10 cellular contexts compared by ENCODE assay signal in genomic region chr3:50609743-50610085, GRCh38. TPM values are rescaled to one million over a fixed set of nuclear protein-coding genes. Genes with fewer than 3 reads are reported as not detected.
DNase-seq lines count a peak whose midpoint lies in the region; ATAC-seq and TF ChIP-seq lines count a peak whose summit lies in the region.
"Had no signal": no experiment of that assay in that cellular context is flagged by ENCODE, and none has a peak within 500 bp of the region (broad histone marks: within the 10 kb centered on the region; RNA-seq: fewer than 3 reads in every experiment).

No MANE protein-coding gene starts in this region.

- POLR2A ChIA-PET in CD8-positive, alpha-beta memory T cell (lab: Charles Lee) = interaction anchor here (0.9 to 6.7 kb wide), 5 partner anchors 10 to 41 kb away, joined by 3 to 56 read pairs (median 29); partner anchors contain the start of genes C3orf18 and HEMK1
- POLR2A ChIA-PET in RWPE1 (lab: Yijun Ruan, JAX; ENCODE audit: low non-redundant PET) = no interaction called here

- no peak for ATAC-seq in activated CD4-positive, CD25-positive, alpha-beta regulatory T cell treated with anti-CD3 and anti-CD28 coated beads, Interleukin-2, amount 50 U/mL, for 24 hours

- intact Hi-C loops in esophagus squamous epithelium (cut with DNase I) = no loop called here

- no peaks in the 10 kb centered on the region for H3K9me3 ChIP-seq in CD8-positive, alpha-beta memory T cell (ENCODE audit: low read length)
- H3K9me3 ChIP-seq in esophagus squamous epithelium (no peaks in the 10 kb centered on the region), skeletal muscle tissue (ENCODE audit: control insufficient read depth in 3 of 3, low read length in 3 of 3) (no peaks in the 10 kb centered on the region)

- peak overlapping the region; percentile 91 to 99 (median 95) for H3K27ac Mint-ChIP-seq in CD8-positive, alpha-beta memory T cell

- H3K4me3 Mint-ChIP-seq in CD8-positive, alpha-beta memory T cell = peak overlapping the region; percentile 82 to 97 (median 97)

- no peak for TF ChIP-seq CTCF in RWPE1 (conservative IDR thresholded peaks at IDR 0.05; ENCODE audit: low read depth)
- no peak for TF ChIP-seq CTCF in esophagus squamous epithelium (IDR thresholded peaks at IDR 0.05)

- H3K4me3 ChIP-seq in CD8-positive, alpha-beta memory T cell (ENCODE audit: low read length) = peak overlapping the region; percentile 98
- peak overlapping the region in 3 of 4 donors; percentile 67 to 85 (median 84) for H3K4me3 ChIP-seq in esophagus squamous epithelium
- peak overlapping the region; percentile 76 to 89 (median 84) for H3K4me3 ChIP-seq in skeletal muscle tissue (ENCODE audit: low read length in 3 of 3)

- peaks cover 79 to 90% (median 82%) of the 10 kb centered on the region in 3 donors for H3K4me1 Mint-ChIP-seq in CD8-positive, alpha-beta memory T cell

- peak overlapping the region; percentile 84 for H3K27ac ChIP-seq in CD8-positive, alpha-beta memory T cell (ENCODE audit: low read depth, low read length)
- H3K27ac ChIP-seq in RWPE1 (peak overlapping the region; percentile 84), esophagus squamous epithelium (peak overlapping the region in 3 of 4 donors; percentile 11 to 93 (median 91)), skeletal muscle tissue (ENCODE audit: low read depth, low read length) (no peak overlapping the region)

- 75 to 91% methylated on average over 3 of the region's 3 CpGs for WGBS in esophagus squamous epithelium, 2 donors

- H3K9me3 Mint-ChIP-seq in CD8-positive, alpha-beta memory T cell = no peaks in the 10 kb centered on the region

- H3K9ac ChIP-seq in skeletal muscle tissue (ENCODE audit: low read depth in 1 of 3, low read length in 3 of 3) = peak overlapping the region; percentile 65 to 86 (median 78)

- peaks cover 51% of the 10 kb centered on the region for H3K36me3 ChIP-seq in CD8-positive, alpha-beta memory T cell (ENCODE audit: insufficient read depth, low read length)
- peaks cover 0 to 23% (median 3%) of the 10 kb centered on the region in 3 donors for H3K36me3 ChIP-seq in esophagus squamous epithelium
- H3K36me3 ChIP-seq in skeletal muscle tissue (ENCODE audit: control insufficient read depth in 3 of 3, insufficient read depth in 3 of 3, low read length in 3 of 3) = peaks cover 23 to 27% (median 24%) of the 10 kb centered on the region in 3 donors

- no peaks in the 10 kb centered on the region for H3K27me3 Mint-ChIP-seq in CD8-positive, alpha-beta memory T cell

- DNase-seq in CD8-positive, alpha-beta memory T cell = no peak
- DNase-seq in RWPE1 (ENCODE audit: low spot score) (no peak), esophagus squamous epithelium (lab: John Stamatoyannopoulos, UW) (no peak), DMS79 treated with DMSO at 0.1 percent for 48 hours (lab: John Stamatoyannopoulos, UW) (no peak), HCEC 1CT (no peak)
- DNase-seq: cortex of kidney, DMS153, glutamatergic neuron had no signal

- peaks cover 20 to 44% (median 28%) of the 10 kb centered on the region in 3 donors for H3K36me3 Mint-ChIP-seq in CD8-positive, alpha-beta memory T cell

- TF ChIP-seq POLR2A in esophagus squamous epithelium (IDR thresholded peaks at IDR 0.05) = no peak

- CTCF ChIA-PET in CD8-positive, alpha-beta memory T cell (lab: Charles Lee) = interaction anchor here (1.4 to 21.6 kb wide), 5 partner anchors 9 to 43 kb away, joined by 3 to 724 read pairs (median 15); partner anchors contain the start of genes C3orf18 and HEMK1
- CTCF ChIA-PET in RWPE1 (lab: Yijun Ruan, JAX) = no interaction called here

- no peaks in the 10 kb centered on the region for H3K27me3 ChIP-seq in CD8-positive, alpha-beta memory T cell (ENCODE audit: insufficient read depth, low read length, poor library complexity, severe bottlenecking)
- H3K27me3 ChIP-seq in esophagus squamous epithelium (no peaks in the 10 kb centered on the region), skeletal muscle tissue (ENCODE audit: control insufficient read depth in 3 of 3, insufficient read depth in 3 of 3, low read length in 3 of 3) (no peaks in the 10 kb centered on the region)

- H3K4me1 ChIP-seq in CD8-positive, alpha-beta memory T cell (ENCODE audit: insufficient read depth, low read length) = peaks cover 64% of the 10 kb centered on the region
- H3K4me1 ChIP-seq in esophagus squamous epithelium (peaks cover 40 to 96% (median 67%) of the 10 kb centered on the region in 3 donors), skeletal muscle tissue (ENCODE audit: control insufficient read depth in 3 of 3, insufficient read depth in 3 of 3, low read length in 3 of 3) (peaks cover 64 to 91% (median 79%) of the 10 kb centered on the region in 3 donors)

RNA-seq across cellular contexts. Expression of gene CISH, which starts 1.9 kb away (rescaled TPM):
- total RNA-seq in CD8-positive, alpha-beta memory T cell = 100 to 1,000 TPM; 216 to 222 TPM
- 92.8 TPM for polyA plus RNA-seq in CD8-positive, alpha-beta memory T cell
- total RNA-seq in esophagus squamous epithelium = 10 to 100 TPM in 1 of 4 donors, 1 to 10 TPM in 3; 3.1 to 11.1 (median 6.8) TPM
- 4.7 TPM for total RNA-seq in skeletal muscle tissue

RNA-seq across cellular contexts. Expression of gene MAPKAPK3, which starts 7.2 kb away (rescaled TPM):
- 100 to 1,000 TPM; 153 to 156 TPM for total RNA-seq in CD8-positive, alpha-beta memory T cell
- 57.0 TPM for polyA plus RNA-seq in CD8-positive, alpha-beta memory T cell
- total RNA-seq in esophagus squamous epithelium (10 to 100 TPM; 46.5 to 65.6 (median 52.3) TPM), skeletal muscle tissue (20.9 TPM)

RNA-seq across cellular contexts. Expression of gene HEMK1, which starts 40.4 kb away (rescaled TPM):
- 10 to 100 TPM; 51.8 to 55.0 TPM for total RNA-seq in CD8-positive, alpha-beta memory T cell
- polyA plus RNA-seq in CD8-positive, alpha-beta memory T cell = 27.4 TPM
- total RNA-seq in esophagus squamous epithelium (10 to 100 TPM in 1 of 4 donors, 1 to 10 TPM in 3; 4.4 to 11.8 (median 4.9) TPM), skeletal muscle tissue (7.8 TPM)

RNA-seq across cellular contexts. Expression of gene C3orf18, which starts 42.2 kb away (rescaled TPM):
- 10 to 100 TPM; 11.5 to 13.0 TPM for total RNA-seq in CD8-positive, alpha-beta memory T cell
- polyA plus RNA-seq in CD8-positive, alpha-beta memory T cell = 15.8 TPM
- 1 to 10 TPM in 2 of 4 donors, under 1 TPM in 2; 0.15 to 3.2 (median 1.2) TPM for total RNA-seq in esophagus squamous epithelium
- total RNA-seq in skeletal muscle tissue = 11.5 TPM

Comparison
In these comparisons a context has a peak if more than half of its experiments do, and no peak if none do; other contexts are left out.
1. RNA of gene CISH, which starts 1.9 kb away (total RNA-seq): 216 to 222 TPM in CD8-positive, alpha-beta memory T cell; 3.1 to 11.1 TPM in esophagus squamous epithelium and 4.7 TPM in skeletal muscle tissue (single experiment); every median in the first group is over 10 times any median in the second.
2. Peak in every context shown above with its lines, with median percentiles within 50 percentile points of each other: H3K4me3 ChIP-seq.